ENCODE assay signal across 9 cellular contexts in genomic region chr7:7051221-7051877, GRCh38.
A peak's percentile ranks its signal among the peaks of the same experiment; 100 is the strongest.
DNase-seq lines count a peak whose midpoint lies in the region; ATAC-seq lines count a peak whose summit lies in the region.
"Had no signal": no experiment of that assay in that cellular context is flagged by ENCODE, and none has a peak within 500 bp of the region (broad histone marks: within the 10 kb centered on the region; RNA-seq: fewer than 3 reads in every experiment).

No MANE protein-coding gene starts in this region.

- no peak overlapping the region for H3K9ac ChIP-seq in adipocyte (ENCODE audit: low read length)

- ATAC-seq in GM18909 (IDR thresholded peaks at IDR 0.05; ENCODE audit: poor library complexity, unreplicated experiment): peak; percentile 74
- peak; percentile 82 for ATAC-seq in HG03139 (IDR thresholded peaks at IDR 0.05; ENCODE audit: unreplicated experiment)
- no peak for ATAC-seq in GM19328 (IDR thresholded peaks at IDR 0.05; ENCODE audit: unreplicated experiment)
- ATAC-seq in GM18870 (IDR thresholded peaks at IDR 0.05; ENCODE audit: unreplicated experiment): no peak

- peak; percentile 9 for DNase-seq in adipocyte (ENCODE audit: low read depth)
- peak; percentile 17 for DNase-seq in renal cortical epithelial cell (ENCODE audit: low read depth)
- DNase-seq in DMS79 treated with DMSO at 0.1 percent for 48 hours (lab: John Stamatoyannopoulos, UW): no peak
- DNase-seq in NCI-H524 (lab: John Stamatoyannopoulos, UW): no peak

- peaks cover 3% of the 10 kb centered on the region for H3K9me3 ChIP-seq in adipocyte (ENCODE audit: control insufficient read depth, low read length)
- H3K9me3 ChIP-seq: thoracic aorta had no signal

- no peak overlapping the region for H3K4me3 ChIP-seq in adipocyte (ENCODE audit: low read length)
- H3K4me3 ChIP-seq: thoracic aorta had no signal

- H3K27me3 ChIP-seq in adipocyte (replicated peaks; ENCODE audit: control insufficient read depth, insufficient read depth, low read length): no peaks in the 10 kb centered on the region

- no peaks in the 10 kb centered on the region for H3K4me1 ChIP-seq in adipocyte (ENCODE audit: control insufficient read depth, insufficient read depth, low read length)

- no peaks in the 10 kb centered on the region for H3K36me3 ChIP-seq in adipocyte (ENCODE audit: control insufficient read depth, insufficient read depth, low read length, severe bottlenecking)
- H3K36me3 ChIP-seq: thoracic aorta had no signal

Comparison
In these comparisons a context has a peak if more than half of its experiments do, and no peak if none do; other contexts are left out.
1. ATAC-seq: peak in GM18909 (single experiment) and HG03139 (single experiment); none in GM19328 (single experiment) and GM18870 (single experiment).
2. DNase-seq: peak in adipocyte (single experiment) and renal cortical epithelial cell (single experiment); none in DMS79 treated with DMSO at 0.1 percent for 48 hours (single experiment) and NCI-H524 (0 of 2).